In the genomic region with DNA sequence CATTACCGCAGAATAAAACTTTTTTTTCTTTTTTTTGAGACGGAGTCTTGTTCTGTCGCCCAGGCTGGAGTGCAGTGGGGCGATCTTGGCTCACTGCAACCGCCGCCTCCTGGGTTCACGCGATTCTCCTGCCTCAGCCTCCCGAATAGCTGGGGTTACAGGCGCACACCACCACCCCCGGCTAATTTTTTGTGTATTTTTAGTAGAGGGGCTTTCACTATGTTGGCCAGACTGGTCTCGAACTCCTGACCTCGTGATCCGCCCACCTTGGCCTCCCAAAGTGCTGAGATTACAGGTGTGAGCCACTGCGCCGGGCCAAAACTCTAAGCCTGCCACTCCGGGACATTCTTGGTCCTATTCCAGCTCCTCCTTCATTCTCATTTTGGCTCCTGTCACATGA, we compare ENCODE assay signal across 8 cellular contexts. TPM values are rescaled to one million over a fixed set of nuclear protein-coding genes. Genes with fewer than 3 reads are reported as not detected.
A peak's percentile ranks its signal among the peaks of the same experiment; 100 is the strongest.
DNase-seq lines count a peak whose midpoint lies in the region; ATAC-seq and TF ChIP-seq lines count a peak whose summit lies in the region.
"Not testable (repeated sequence)": the region's sequence is repeated elsewhere in the genome, so short reads cannot be mapped to it uniquely, and the experiment has no call there.

No MANE protein-coding gene starts in this region.

- not testable (repeated sequence) for H2AFZ ChIP-seq in PC-3 (ENCODE audit: low read length); mammary epithelial cell (ENCODE audit: low read depth, low read length)

- peak overlapping the region; percentile 96; the same call in 1 of the 2 replicates for H3K27ac ChIP-seq in 22Rv1
- not testable (repeated sequence) for H3K27ac ChIP-seq in PC-3 (ENCODE audit: low read length); mammary epithelial cell (ENCODE audit: insufficient read depth, low read depth, low read length)

- not testable (repeated sequence) for BruUV-seq in Calu3 (replicated peaks; lab: Mats Ljungman, UMichigan); PC-3 (replicated peaks; lab: Mats Ljungman, UMichigan); mammary epithelial cell (replicated peaks; lab: Mats Ljungman, UMichigan)

- not testable (repeated sequence) for H3K9me2 ChIP-seq in PC-3 (replicated peaks; ENCODE audit: low read length)

- dilution Hi-C loops in mammary epithelial cell (cut with HindIII; ENCODE audit: low sequenced_read_pairs), result not testable (repeated sequence)

- H3K4me3 ChIP-seq in PC-3 (ENCODE audit: low read length); mammary epithelial cell (replicated peaks in 1 of 3; ENCODE audit: insufficient read depth in 1 of 3, low read depth in 2 of 3, low read length in 3 of 3): not testable (repeated sequence)

- H3K4me2 ChIP-seq in PC-3 (ENCODE audit: low read length) (peak overlapping the region; percentile 94), mammary epithelial cell (ENCODE audit: insufficient read depth, low read depth, low read length) (peak overlapping the region; percentile 85)

- peak overlapping the region; percentile 82 for H3K27ac Mint-ChIP-seq in Calu3 (ENCODE audit: unreplicated experiment)
- not testable (repeated sequence) for H3K27ac Mint-ChIP-seq in activated CD8-positive, alpha-beta T cell treated with anti-CD3 and anti-CD28 coated beads for 36 hours
- peak overlapping the region; percentile 73 for H3K27ac Mint-ChIP-seq in glutamatergic neuron (ENCODE audit: unreplicated experiment)
- H3K27ac Mint-ChIP-seq in mesothelial cell of epicardium, result peak overlapping the region; percentile 22
- H3K27ac Mint-ChIP-seq in osteocyte (ENCODE audit: unreplicated experiment), result peak overlapping the region; percentile 99

- POLR2A ChIA-PET in PC-3 (lab: Charles Lee; ENCODE audit: unreplicated experiment), result interaction anchor here (0.6 kb wide), 2 partner anchors 25 to 335 kb away, joined by 3 to 10 read pairs; no protein-coding TSS in a partner anchor
- POLR2A ChIA-PET in activated CD8-positive, alpha-beta T cell treated with anti-CD3 and anti-CD28 coated beads for 36 hours (lab: Charles Lee), result interaction anchor here (0.7 kb wide), 1 partner anchor 212 kb away, joined by 4 read pairs; no protein-coding TSS in a partner anchor

- not testable (repeated sequence) for DNase-seq in Calu3; PC-3; activated CD8-positive, alpha-beta T cell treated with anti-CD3 and anti-CD28 coated beads for 36 hours; mammary epithelial cell; glutamatergic neuron; mesothelial cell of epicardium (ENCODE audit: low spot score in 2 of 2, unreplicated experiment in 2 of 2)
- peak; percentile 48 for DNase-seq in osteocyte (ENCODE audit: extremely low spot score, unreplicated experiment)

- not testable (repeated sequence) for ATAC-seq in PC-3; activated CD8-positive, alpha-beta T cell treated with anti-CD3 and anti-CD28 coated beads for 36 hours

- H3K79me2 ChIP-seq in PC-3 (ENCODE audit: low read length) (peaks cover 26% of the 10 kb centered on the region), mammary epithelial cell (ENCODE audit: insufficient read depth, low read length) (peaks cover 36% of the 10 kb centered on the region)

- not testable (repeated sequence) for H4K20me1 ChIP-seq in PC-3 (ENCODE audit: low read length); mammary epithelial cell (ENCODE audit: insufficient read depth, low read length)

- H3K4me3 Mint-ChIP-seq in Calu3 (ENCODE audit: low read depth, unreplicated experiment) (peak overlapping the region; percentile 83), glutamatergic neuron (ENCODE audit: unreplicated experiment) (peak overlapping the region; percentile 98)
- peak overlapping the region; percentile 98 for H3K4me3 Mint-ChIP-seq in activated CD8-positive, alpha-beta T cell treated with anti-CD3 and anti-CD28 coated beads for 36 hours
- not testable (repeated sequence) for H3K4me3 Mint-ChIP-seq in mesothelial cell of epicardium; osteocyte (ENCODE audit: unreplicated experiment)

- CTCF ChIA-PET in Calu3 (lab: Charles Lee), result interaction anchor here (1.2 to 1.9 kb wide), 2 partner anchors 9 to 202 kb away, joined by 3 to 10 read pairs; no protein-coding TSS in a partner anchor
- CTCF ChIA-PET in PC-3 (lab: Charles Lee); mammary epithelial cell (lab: Charles Lee; ENCODE audit: low non-redundant PET): not testable (repeated sequence)
- CTCF ChIA-PET in activated CD8-positive, alpha-beta T cell treated with anti-CD3 and anti-CD28 coated beads for 36 hours (lab: Charles Lee), result interaction anchor here (6.2 kb wide), 1 partner anchor 201 kb away, joined by 114 read pairs; no protein-coding TSS in a partner anchor

- not testable (repeated sequence) for H3K9me3 ChIP-seq in PC-3 (ENCODE audit: low read length); mammary epithelial cell (replicated peaks; ENCODE audit: insufficient read depth, low read length)

- in situ Hi-C loops in mammary epithelial cell (cut with MboI; ENCODE audit: low sequenced_read_pairs in 2 of 2), result loop anchor here in 1 of 2 donors (25.0 kb wide), 1 partner anchor 202 kb away; the partner anchor contains the start of gene AHCY

- not testable (repeated sequence) for H3K27me3 Mint-ChIP-seq in Calu3 (ENCODE audit: unreplicated experiment); activated CD8-positive, alpha-beta T cell treated with anti-CD3 and anti-CD28 coated beads for 36 hours; glutamatergic neuron (ENCODE audit: unreplicated experiment); mesothelial cell of epicardium (ENCODE audit: low read depth); osteocyte (ENCODE audit: unreplicated experiment)

- H3K9me3 Mint-ChIP-seq in Calu3 (ENCODE audit: low read depth, unreplicated experiment); activated CD8-positive, alpha-beta T cell treated with anti-CD3 and anti-CD28 coated beads for 36 hours; mesothelial cell of epicardium; osteocyte (ENCODE audit: unreplicated experiment): not testable (repeated sequence)
- peaks cover 14% of the 10 kb centered on the region for H3K9me3 Mint-ChIP-seq in glutamatergic neuron (ENCODE audit: unreplicated experiment)

- intact Hi-C loops in Calu3 (cut with micrococcal nuclease; ENCODE audit: unreplicated experiment); PC-3 (cut with micrococcal nuclease); activated CD8-positive, alpha-beta T cell treated with anti-CD3 and anti-CD28 coated beads for 36 hours (cut with micrococcal nuclease): not testable (repeated sequence)
- intact Hi-C loops in mammary epithelial cell (cut with micrococcal nuclease), result loop anchor here (1.0 kb wide), 1 partner anchor 211 kb away; the partner anchor contains the start of gene AHCY

- 78% methylated on average over 10 of the region's 17 CpGs for WGBS in mammary epithelial cell (ENCODE audit: low coverage, missing lambda C conversion rate)

- TF ChIP-seq CTCF in 22Rv1 (IDR thresholded peaks at IDR 0.05); Calu3 (IDR thresholded peaks at IDR 0.05; ENCODE audit: unreplicated experiment); PC-3 (conservative IDR thresholded peaks at IDR 0.05; ENCODE audit: low read depth, low read length); activated CD8-positive, alpha-beta T cell treated with anti-CD3 and anti-CD28 coated beads for 36 hours (IDR thresholded peaks at IDR 0.05); mammary epithelial cell (conservative IDR thresholded peaks at IDR 0.05 in 1 of 2, IDR thresholded peaks at IDR 0.05 in 1 of 2; ENCODE audit: extremely low read depth in 1 of 2, insufficient read depth in 1 of 2, low read depth in 1 of 2, low read length in 2 of 2); glutamatergic neuron (IDR thresholded peaks at IDR 0.05; ENCODE audit: partially characterized antibody, unreplicated experiment); mesothelial cell of epicardium (IDR thresholded peaks at IDR 0.05; ENCODE audit: unreplicated experiment); osteocyte (IDR thresholded peaks at IDR 0.05): not testable (repeated sequence)

- not testable (repeated sequence) for H3K27me3 ChIP-seq in PC-3 (ENCODE audit: low read length); mammary epithelial cell (ENCODE audit: insufficient read depth, low read length)

- H3K4me1 ChIP-seq in PC-3 (ENCODE audit: insufficient read depth, low read length), result peaks cover 16% of the 10 kb centered on the region
- H3K4me1 ChIP-seq in mammary epithelial cell (ENCODE audit: insufficient read depth, low read length), result peaks cover 20% of the 10 kb centered on the region

- not testable (repeated sequence) for H3K36me3 ChIP-seq in PC-3 (ENCODE audit: low read depth, low read length)
- peaks cover 22% of the 10 kb centered on the region for H3K36me3 ChIP-seq in mammary epithelial cell (ENCODE audit: insufficient read depth, low read length)

- not testable (repeated sequence) for H3F3A ChIP-seq in PC-3 (ENCODE audit: low read length, unreplicated experiment)

- H3K9ac ChIP-seq in PC-3 (ENCODE audit: low read length), result not testable (repeated sequence)
- peak overlapping the region; percentile 20 for H3K9ac ChIP-seq in mammary epithelial cell (ENCODE audit: insufficient read depth, low read length)

- H3K36me3 Mint-ChIP-seq in Calu3 (ENCODE audit: insufficient read depth, unreplicated experiment) (peaks cover 84% of the 10 kb centered on the region), osteocyte (ENCODE audit: unreplicated experiment) (peaks cover 14% of the 10 kb centered on the region)
- not testable (repeated sequence) for H3K36me3 Mint-ChIP-seq in activated CD8-positive, alpha-beta T cell treated with anti-CD3 and anti-CD28 coated beads for 36 hours (ENCODE audit: low read depth); glutamatergic neuron (ENCODE audit: unreplicated experiment); mesothelial cell of epicardium

- peaks cover 55% of the 10 kb centered on the region for H3K4me1 Mint-ChIP-seq in Calu3 (ENCODE audit: low read depth, unreplicated experiment)
- H3K4me1 Mint-ChIP-seq in activated CD8-positive, alpha-beta T cell treated with anti-CD3 and anti-CD28 coated beads for 36 hours (ENCODE audit: low read depth), result peaks cover 31% of the 10 kb centered on the region
- peaks cover 11% of the 10 kb centered on the region for H3K4me1 Mint-ChIP-seq in glutamatergic neuron (ENCODE audit: low read depth, unreplicated experiment)
- peaks cover 21% of the 10 kb centered on the region for H3K4me1 Mint-ChIP-seq in mesothelial cell of epicardium
- H3K4me1 Mint-ChIP-seq in osteocyte (ENCODE audit: unreplicated experiment), result peaks cover 34% of the 10 kb centered on the region

RNA-seq across cellular contexts. Expression of gene DYNLRB1, which starts 2.2 kb away (rescaled TPM):
- 214 and 229 TPM in 2 replicates for total RNA-seq in Calu3 (2022)
- total RNA-seq in PC-3 (2014; rRNA removed), result 153 and 177 TPM in 2 replicates
- 10 to 100 TPM; 66.6 to 70.9 TPM for total RNA-seq in activated CD8-positive, alpha-beta T cell treated with anti-CD3 and anti-CD28 coated beads for 36 hours
- 10 to 100 TPM; 55.5 to 95.6 TPM for total RNA-seq in mammary epithelial cell
- 230 TPM for polyA plus RNA-seq in mammary epithelial cell
- 158 TPM for polyA minus RNA-seq in mammary epithelial cell
- 185 TPM for total RNA-seq in glutamatergic neuron (ENCODE audit: unreplicated experiment)
- 95.9 to 101 TPM (median 96.7 TPM) in 3 replicates for total RNA-seq in mesothelial cell of epicardium
- 160 and 166 TPM in 2 replicates for total RNA-seq in osteocyte

RNA-seq across cellular contexts. Expression of gene MAP1LC3A, which starts 44.5 kb away (rescaled TPM):
- total RNA-seq in Calu3 (2022), result 0.78 and 0.95 TPM in 2 replicates
- 0.22 and 2.7 TPM in 2 replicates for total RNA-seq in PC-3 (2014; rRNA removed)
- total RNA-seq in activated CD8-positive, alpha-beta T cell treated with anti-CD3 and anti-CD28 coated beads for 36 hours, result 1 to 10 TPM in 1 of 2 experiments, under 1 TPM in 1; 0.92 to 1.0 TPM
- 10 to 100 TPM in 1 of 2 donors, 1 to 10 TPM in 1; 9.4 to 18.5 TPM for total RNA-seq in mammary epithelial cell
- 2.5 TPM for polyA plus RNA-seq in mammary epithelial cell
- not detected for polyA minus RNA-seq in mammary epithelial cell
- total RNA-seq in glutamatergic neuron (ENCODE audit: unreplicated experiment), result 143 TPM
- 36.0 to 42.2 TPM (median 37.8 TPM) in 3 replicates for total RNA-seq in mesothelial cell of epicardium
- total RNA-seq in osteocyte, result 60.5 and 67.2 TPM in 2 replicates
